1 cellular context compared by ENCODE assay signal in genomic region chr10:95635319-95635733, GRCh38.
TF ChIP-seq lines count a peak whose summit lies in the region.

No MANE protein-coding gene starts in this region.

TF ChIP-seq in HepG2, 621 proteins besides CTCF, POLR2A, EP300 and RAD21 (continued from another document):
- no peak for TF ChIP-seq ZHX2 (IDR thresholded peaks at IDR 0.05; ENCODE audit: low read depth)
- 0 out of 2 replicates have a peak, but pooled peaks have one; percentile 10 for TF ChIP-seq ZHX2 (CRISPR knock-in tag; IDR thresholded peaks at IDR 0.05; ENCODE audit: borderline replicate concordance)
